ENCODE assay signal across 16 cellular contexts in genomic region chr11:34145847-34146381, GRCh38. TPM values are rescaled to one million over a fixed set of nuclear protein-coding genes. Genes with fewer than 3 reads are reported as not detected.
DNase-seq lines count a peak whose midpoint lies in the region; ATAC-seq and FAIRE-seq lines count a peak whose summit lies in the region.
"Had no signal": no experiment of that assay in that cellular context is flagged by ENCODE, and none has a peak within 500 bp of the region (broad histone marks: within the 10 kb centered on the region; RNA-seq: fewer than 3 reads in every experiment).

No MANE protein-coding gene starts in this region.

- DNase-seq in memory B cell (ENCODE audit: low spot score in 2 of 2) (no peak), SK-N-DZ (ENCODE audit: low spot score) (no peak), urothelium cell line (ENCODE audit: low spot score) (no peak), activated gamma-delta T cell (lab: John Stamatoyannopoulos, UW) (no peak)
- DNase-seq: CD4-positive, CD25-positive, alpha-beta regulatory T cell; EL; Kasumi-1; left colon; NCI-H1930; SHP77; stimulated activated naive CD8-positive, alpha-beta T cell treated with anti-CD3 and anti-CD28 coated beads, Interleukin-15, amount 100 ng/mL, for 72 hours had no signal

- H3K4me1 Mint-ChIP-seq in memory B cell = peaks cover 12% of the 10 kb centered on the region
- H3K4me1 Mint-ChIP-seq: stimulated activated naive CD8-positive, alpha-beta T cell treated with anti-CD3 and anti-CD28 coated beads, Interleukin-15, amount 100 ng/mL, for 72 hours had no signal

- no peaks in the 10 kb centered on the region for H3K9me3 Mint-ChIP-seq in memory B cell
- H3K9me3 Mint-ChIP-seq: CD4-positive, CD25-positive, alpha-beta regulatory T cell; stimulated activated naive CD8-positive, alpha-beta T cell treated with anti-CD3 and anti-CD28 coated beads, Interleukin-15, amount 100 ng/mL, for 72 hours had no signal

- H3K27me3 Mint-ChIP-seq in memory B cell = no peaks in the 10 kb centered on the region
- H3K27me3 Mint-ChIP-seq: CD4-positive, CD25-positive, alpha-beta regulatory T cell; stimulated activated naive CD8-positive, alpha-beta T cell treated with anti-CD3 and anti-CD28 coated beads, Interleukin-15, amount 100 ng/mL, for 72 hours had no signal

- no peak overlapping the region for H3K4me3 Mint-ChIP-seq in memory B cell
- H3K4me3 Mint-ChIP-seq: CD4-positive, CD25-positive, alpha-beta regulatory T cell; stimulated activated naive CD8-positive, alpha-beta T cell treated with anti-CD3 and anti-CD28 coated beads, Interleukin-15, amount 100 ng/mL, for 72 hours had no signal

- H3K36me3 Mint-ChIP-seq in memory B cell = peaks cover 24% of the 10 kb centered on the region

- H3K27ac Mint-ChIP-seq in memory B cell = peak overlapping the region; percentile 82
- H3K27ac Mint-ChIP-seq: CD4-positive, CD25-positive, alpha-beta regulatory T cell; stimulated activated naive CD8-positive, alpha-beta T cell treated with anti-CD3 and anti-CD28 coated beads, Interleukin-15, amount 100 ng/mL, for 72 hours had no signal

- no peak for FAIRE-seq in urothelium cell line (lab: Jason Lieb, UNC)

- ATAC-seq in GM18498 (IDR thresholded peaks at IDR 0.05; ENCODE audit: unreplicated experiment) (peak; percentile 50), GM21367 (IDR thresholded peaks at IDR 0.05; ENCODE audit: unreplicated experiment) (peak; percentile 50), HG03135 (IDR thresholded peaks at IDR 0.05; ENCODE audit: unreplicated experiment) (peak; percentile 49), memory B cell (ENCODE audit: low read depth) (peak; percentile 44), GM18520 (IDR thresholded peaks at IDR 0.05; ENCODE audit: unreplicated experiment) (no peak)
- ATAC-seq: HCT116; left colon; stimulated activated naive CD8-positive, alpha-beta T cell treated with anti-CD3 and anti-CD28 coated beads, Interleukin-15, amount 100 ng/mL, for 72 hours had no signal

RNA-seq across cellular contexts. Expression of gene NAT10, which starts 40.5 kb away (rescaled TPM):
- 30.3 and 33.1 TPM in 2 replicates for polyA plus RNA-seq in SK-N-DZ (2014; cell fraction: cytosol; rRNA removed)
- 34.8 and 46.8 TPM in 2 replicates for polyA plus RNA-seq in SK-N-DZ (2014; cell fraction: nucleus; rRNA removed)
